ENCODE assay signal across 8 cellular contexts in the genomic region with DNA sequence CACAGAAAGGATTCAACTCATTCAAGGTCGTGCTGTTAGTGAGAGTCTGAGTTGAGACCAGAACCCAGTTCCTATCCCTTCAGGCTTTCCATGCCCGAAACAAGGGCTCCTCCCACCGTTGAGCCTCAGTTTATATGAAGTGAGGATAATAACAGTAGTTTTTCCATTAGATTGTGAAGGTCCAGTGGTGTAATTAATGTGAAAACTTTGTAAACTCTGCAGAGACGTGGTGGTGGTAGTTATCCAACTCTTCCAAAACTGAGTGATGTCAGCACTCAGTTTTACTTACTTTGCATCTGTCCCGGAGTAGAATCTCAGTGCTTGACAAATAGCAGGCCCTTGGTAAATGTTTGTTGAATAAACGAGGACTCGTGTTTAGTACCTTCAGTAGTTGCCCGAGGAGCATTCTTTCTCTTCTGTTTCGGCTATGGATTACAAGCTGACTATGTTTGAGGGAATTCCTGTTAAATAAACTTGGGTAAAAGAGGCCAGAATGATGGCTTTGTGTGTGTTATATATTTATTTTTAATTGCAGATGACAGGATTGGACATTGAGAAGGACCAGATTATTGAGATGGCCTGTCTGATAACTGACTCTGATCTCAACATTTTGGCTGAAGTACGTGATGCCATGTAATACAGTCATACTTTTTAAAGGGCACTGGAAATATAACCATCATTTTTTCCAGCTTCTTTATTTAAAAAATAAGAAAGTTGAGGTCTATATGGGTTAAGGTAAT. TPM values are rescaled to one million over a fixed set of nuclear protein-coding genes. Genes with fewer than 3 reads are reported as not detected.
A peak's percentile ranks its signal among the peaks of the same experiment; 100 is the strongest.
DNase-seq lines count a peak whose midpoint lies in the region; ATAC-seq, FAIRE-seq and TF ChIP-seq lines count a peak whose summit lies in the region.

No MANE protein-coding gene starts in this region.

- TF ChIP-seq CTCF in AG04449 (IDR thresholded peaks at IDR 0.05; ENCODE audit: insufficient read depth, low read length, missing control alignments) (no peak), HFFc6 (IDR thresholded peaks at IDR 0.05) (no peak), keratinocyte (optimal IDR thresholded peaks at IDR 0.05 in 1 of 3, IDR thresholded peaks at IDR 0.05 in 1 of 3, conservative IDR thresholded peaks at IDR 0.05 in 1 of 3; ENCODE audit: extremely low read depth in 1 of 3, insufficient read depth in 2 of 3, low read length in 3 of 3) (peak in 1 of 3 experiments; percentile 18)

- CTCF ChIA-PET in AG04449 (lab: Yijun Ruan, JAX): interaction anchor here (0.9 to 1.3 kb wide), 2 partner anchors 10 to 93 kb away, joined by 3 read pairs; no protein-coding TSS in a partner anchor

- H3K36me3 Mint-ChIP-seq in HFFc6 (ENCODE audit: low read depth): peaks cover 31% of the 10 kb centered on the region

- peaks cover 52% of the 10 kb centered on the region for H3K4me1 Mint-ChIP-seq in HFFc6 (ENCODE audit: low read depth)
- peaks cover 27% of the 10 kb centered on the region for H3K4me1 Mint-ChIP-seq in stimulated activated naive CD8-positive, alpha-beta T cell treated with anti-CD3 and anti-CD28 coated beads, Interleukin-15, amount 100 ng/mL, for 72 hours

- peaks cover 20% of the 10 kb centered on the region for H3K4me1 ChIP-seq in keratinocyte (ENCODE audit: control insufficient read depth, extremely low read depth, insufficient read depth, low read length)

- peak overlapping the region; percentile 93 for H2AFZ ChIP-seq in keratinocyte (ENCODE audit: control insufficient read depth, low read length)

- no peaks in the 10 kb centered on the region for H3K27me3 ChIP-seq in keratinocyte (ENCODE audit: control insufficient read depth, extremely low read depth, insufficient read depth, low read length)

- DNase-seq in AG04449 (ENCODE audit: low read depth, low spot score) (no peak), HFFc6 (peak; percentile 56), amniotic stem cell (lab: John Stamatoyannopoulos, UW) (peak; percentile 28), keratinocyte (ENCODE audit: low read depth, low spot score) (no peak), HK-2 (ENCODE audit: unreplicated experiment) (no peak)
- no peak for DNase-seq in stimulated activated naive CD8-positive, alpha-beta T cell treated with anti-CD3 and anti-CD28 coated beads, Interleukin-15, amount 100 ng/mL, for 72 hours

- no peaks in the 10 kb centered on the region for H3K27me3 Mint-ChIP-seq in HFFc6 (ENCODE audit: insufficient read depth)
- no peaks in the 10 kb centered on the region for H3K27me3 Mint-ChIP-seq in stimulated activated naive CD8-positive, alpha-beta T cell treated with anti-CD3 and anti-CD28 coated beads, Interleukin-15, amount 100 ng/mL, for 72 hours

- H4K20me1 ChIP-seq in keratinocyte (ENCODE audit: control insufficient read depth, extremely low read depth, insufficient read depth, low read length): no peaks in the 10 kb centered on the region

- peak overlapping the region; percentile 70 for H3K4me2 ChIP-seq in keratinocyte (ENCODE audit: control insufficient read depth, extremely low read depth, insufficient read depth, low read depth, low read length)

- H3K9me3 ChIP-seq in keratinocyte (ENCODE audit: control insufficient read depth, low read depth, low read length): no peaks in the 10 kb centered on the region

- peak overlapping the region; percentile 74 for H3K27ac ChIP-seq in keratinocyte (ENCODE audit: control insufficient read depth, insufficient read depth, low read length)

- H3K9me3 Mint-ChIP-seq in HFFc6: no peaks in the 10 kb centered on the region
- H3K9me3 Mint-ChIP-seq in stimulated activated naive CD8-positive, alpha-beta T cell treated with anti-CD3 and anti-CD28 coated beads, Interleukin-15, amount 100 ng/mL, for 72 hours: no peaks in the 10 kb centered on the region

- H3K4me3 Mint-ChIP-seq in HFFc6: peak overlapping the region; percentile 98
- H3K4me3 Mint-ChIP-seq in stimulated activated naive CD8-positive, alpha-beta T cell treated with anti-CD3 and anti-CD28 coated beads, Interleukin-15, amount 100 ng/mL, for 72 hours: peak overlapping the region; percentile 95 to 97

- POLR2A ChIA-PET in AG04449 (lab: Yijun Ruan, JAX): no interaction called here

- H3K4me3 ChIP-seq in AG04449 (ENCODE audit: low read depth, low read length) (peak overlapping the region; percentile 98), keratinocyte (ENCODE audit: control insufficient read depth in 2 of 3, extremely low read depth in 1 of 3, insufficient read depth in 2 of 3, low read depth in 1 of 3, low read length in 3 of 3) (peak overlapping the region; percentile 73 to 100 (median 82))

- H3K9ac ChIP-seq in keratinocyte (ENCODE audit: control insufficient read depth, extremely low read depth, insufficient read depth, low read length): peak overlapping the region; percentile 94

- dilution Hi-C loops in keratinocyte (cut with MboI; ENCODE audit: extremely low pct_ligation_motif_present, low sequenced_read_pairs): no loop called here

- peak; percentile 60 for FAIRE-seq in keratinocyte (lab: Jason Lieb, UNC)

- H3K79me2 ChIP-seq in keratinocyte (ENCODE audit: control insufficient read depth, insufficient read depth, low read length): peaks cover 59% of the 10 kb centered on the region

- H3K27ac Mint-ChIP-seq in HFFc6: peak overlapping the region; percentile 94
- peak overlapping the region; percentile 87 to 96 for H3K27ac Mint-ChIP-seq in stimulated activated naive CD8-positive, alpha-beta T cell treated with anti-CD3 and anti-CD28 coated beads, Interleukin-15, amount 100 ng/mL, for 72 hours

- no peaks in the 10 kb centered on the region for H3K9me1 ChIP-seq in keratinocyte (ENCODE audit: control insufficient read depth, extremely low read depth, insufficient read depth, low read length)

- ATAC-seq in stimulated activated naive CD8-positive, alpha-beta T cell treated with anti-CD3 and anti-CD28 coated beads, Interleukin-15, amount 100 ng/mL, for 72 hours: no peak
- ATAC-seq in HG03432 (IDR thresholded peaks at IDR 0.05; ENCODE audit: unreplicated experiment): no peak
- no peak for ATAC-seq in activated CD4-positive, CD25-positive, alpha-beta regulatory T cell treated with anti-CD3 and anti-CD28 coated beads, Interleukin-2, amount 50 U/mL, for 24 hours

- H3K36me3 ChIP-seq in keratinocyte (ENCODE audit: control insufficient read depth in 2 of 2, extremely low read depth in 1 of 2, insufficient read depth in 2 of 2, low read length in 2 of 2): peaks cover 8 to 13% of the 10 kb centered on the region in 2 experiments

RNA-seq across cellular contexts. Expression of gene REXO2, which starts 1.0 kb away (rescaled TPM):
- total RNA-seq in HFFc6 (2021; fragmentation: NEBNext Ultra II Directional; extraction: Animal tissue kit (Norgen Biotek cat#: 25700)): 100 to 1,000 TPM; 245 to 272 (median 255) TPM
- 250 to 381 TPM (median 270 TPM) in 3 replicates for polyA plus RNA-seq in keratinocyte
- 185 TPM for polyA plus RNA-seq in keratinocyte (2011; ENCODE audit: low read depth)
- 234 and 465 TPM in 2 replicates for polyA plus RNA-seq in keratinocyte (2011; cell fraction: cytosol; rRNA removed)
- 178 and 257 TPM in 2 replicates for polyA plus RNA-seq in keratinocyte (2011; cell fraction: nucleus; rRNA removed)
- polyA plus RNA-seq in keratinocyte (2012; ENCODE audit: low replicate concordance): 158 and 191 TPM in 2 replicates
- 24.1 to 89.5 TPM (median 55.5 TPM) in 3 replicates for polyA minus RNA-seq in keratinocyte
- 243 TPM for polyA minus RNA-seq in keratinocyte (2011; cell fraction: cytosol; rRNA and poly(A)+ RNA removed)
- 37.0 and 65.9 TPM in 2 replicates for polyA minus RNA-seq in keratinocyte (2011; cell fraction: nucleus; rRNA and poly(A)+ RNA removed)

RNA-seq across cellular contexts. Expression of gene RBM7, which starts 39.8 kb away (rescaled TPM):
- 10 to 100 TPM; 35.9 to 42.3 (median 39.2) TPM for total RNA-seq in HFFc6 (2021; fragmentation: NEBNext Ultra II Directional; extraction: Animal tissue kit (Norgen Biotek cat#: 25700))
- 21.6 to 38.2 TPM (median 34.0 TPM) in 3 replicates for polyA plus RNA-seq in keratinocyte
- 35.7 TPM for polyA plus RNA-seq in keratinocyte (2011; ENCODE audit: low read depth)
- 14.7 and 36.7 TPM in 2 replicates for polyA plus RNA-seq in keratinocyte (2011; cell fraction: cytosol; rRNA removed)
- polyA plus RNA-seq in keratinocyte (2011; cell fraction: nucleus; rRNA removed): 16.4 and 21.3 TPM in 2 replicates
- 27.2 and 39.0 TPM in 2 replicates for polyA plus RNA-seq in keratinocyte (2012; ENCODE audit: low replicate concordance)
- 12.4 to 68.6 TPM (median 38.4 TPM) in 3 replicates for polyA minus RNA-seq in keratinocyte
- 29.9 TPM for polyA minus RNA-seq in keratinocyte (2011; cell fraction: cytosol; rRNA and poly(A)+ RNA removed)
- 10.2 and 38.6 TPM in 2 replicates for polyA minus RNA-seq in keratinocyte (2011; cell fraction: nucleus; rRNA and poly(A)+ RNA removed)

RNA-seq across cellular contexts. Expression of gene C11orf71, which starts 40.0 kb away (rescaled TPM):
- 1 to 10 TPM; 2.4 to 3.8 (median 3.2) TPM for total RNA-seq in HFFc6 (2021; fragmentation: NEBNext Ultra II Directional; extraction: Animal tissue kit (Norgen Biotek cat#: 25700))
- 1.4 to 3.7 TPM (median 2.1 TPM) in 3 replicates for polyA plus RNA-seq in keratinocyte
- polyA plus RNA-seq in keratinocyte (2011; ENCODE audit: low read depth): 1.6 TPM
- polyA plus RNA-seq in keratinocyte (2011; cell fraction: cytosol; rRNA removed): 1.2 and 2.0 TPM in 2 replicates
- 2.2 and 2.5 TPM in 2 replicates for polyA plus RNA-seq in keratinocyte (2011; cell fraction: nucleus; rRNA removed)
- polyA plus RNA-seq in keratinocyte (2012; ENCODE audit: low replicate concordance): 1.00 and 2.5 TPM in 2 replicates
- 0.99 to 1.6 TPM (median 1.3 TPM) in 3 replicates for polyA minus RNA-seq in keratinocyte
- polyA minus RNA-seq in keratinocyte (2011; cell fraction: cytosol; rRNA and poly(A)+ RNA removed): not detected
- polyA minus RNA-seq in keratinocyte (2011; cell fraction: nucleus; rRNA and poly(A)+ RNA removed): 1.3 and 1.6 TPM in 2 replicates

Comparison
In these comparisons a context has a peak if more than half of its experiments do, and no peak if none do; other contexts are left out.
1. DNase-seq: peak in HFFc6 (single experiment) and amniotic stem cell (single experiment); none in AG04449 (single experiment), keratinocyte (single experiment), stimulated activated naive CD8-positive, alpha-beta T cell treated with anti-CD3 and anti-CD28 coated beads, Interleukin-15, amount 100 ng/mL, for 72 hours (0 of 2) and HK-2 (single experiment).